In genomic region chr2:152543717-152544116, GRCh38 we compare ENCODE assay signal across 23 cellular contexts.
DNase-seq lines count a peak whose midpoint lies in the region; ATAC-seq, FAIRE-seq and TF ChIP-seq lines count a peak whose summit lies in the region.
"Had no signal": no experiment of that assay in that cellular context is flagged by ENCODE, and none has a peak within 500 bp of the region (broad histone marks: within the 10 kb centered on the region; RNA-seq: fewer than 3 reads in every experiment).

No MANE protein-coding gene starts in this region.

- peaks cover 2% of the 10 kb centered on the region for H3K9me1 ChIP-seq in keratinocyte (ENCODE audit: control insufficient read depth, extremely low read depth, insufficient read depth, low read length)

- no peak for FAIRE-seq in keratinocyte (lab: Jason Lieb, UNC)
- FAIRE-seq: A204.1, islet of Langerhans, urothelium cell line had no signal

- no peaks in the 10 kb centered on the region for H3K27me3 Mint-ChIP-seq in nephron progenitor cell (ENCODE audit: low read depth, poor library complexity)
- H3K27me3 Mint-ChIP-seq: naive B cell had no signal

- H3K4me1 ChIP-seq in ACC112 (ENCODE audit: control insufficient read depth, insufficient read depth, low read length, unreplicated experiment) = peaks cover 28% of the 10 kb centered on the region
- peaks cover 12 to 28% of the 10 kb centered on the region in 2 donors for H3K4me1 ChIP-seq in adrenal gland (replicated peaks in 1 of 2)
- H3K4me1 ChIP-seq in keratinocyte (ENCODE audit: control insufficient read depth, extremely low read depth, insufficient read depth, low read length) = peaks cover 36% of the 10 kb centered on the region
- peaks cover 57% of the 10 kb centered on the region for H3K4me1 ChIP-seq in psoas muscle

- no peaks in the 10 kb centered on the region for H3K36me3 ChIP-seq in ACC112 (ENCODE audit: insufficient read depth, low read length)
- H3K36me3 ChIP-seq in adrenal gland (replicated peaks in 1 of 2) = no peaks in the 10 kb centered on the region
- H3K36me3 ChIP-seq in keratinocyte (ENCODE audit: control insufficient read depth in 2 of 2, extremely low read depth in 1 of 2, insufficient read depth in 2 of 2, low read length in 2 of 2) = peaks cover 17 to 20% of the 10 kb centered on the region in 2 experiments
- no peaks in the 10 kb centered on the region for H3K36me3 ChIP-seq in psoas muscle (ENCODE audit: insufficient read depth in 1 of 2, low read depth in 1 of 2)

- no peak overlapping the region for H3K27ac Mint-ChIP-seq in nephron progenitor cell
- H3K27ac Mint-ChIP-seq: activated naive CD8-positive, alpha-beta T cell; T-cell had no signal

- H3K4me3 Mint-ChIP-seq in nephron progenitor cell = no peak overlapping the region
- H3K4me3 Mint-ChIP-seq: activated naive CD8-positive, alpha-beta T cell; naive B cell; T-cell had no signal

- dilution Hi-C loops in keratinocyte (cut with MboI; ENCODE audit: extremely low pct_ligation_motif_present, low sequenced_read_pairs) = no loop called here

- no peak overlapping the region for H3K4me2 ChIP-seq in keratinocyte (ENCODE audit: control insufficient read depth, extremely low read depth, insufficient read depth, low read depth, low read length)

- no peak for TF ChIP-seq POLR2A in adrenal gland (IDR thresholded peaks at IDR 0.05)

- no peaks in the 10 kb centered on the region for H3K27me3 ChIP-seq in ACC112 (ENCODE audit: insufficient read depth, low read length)
- H3K27me3 ChIP-seq in adrenal gland = no peaks in the 10 kb centered on the region
- H3K27me3 ChIP-seq in keratinocyte (ENCODE audit: control insufficient read depth, extremely low read depth, insufficient read depth, low read length) = no peaks in the 10 kb centered on the region
- H3K27me3 ChIP-seq in psoas muscle (ENCODE audit: insufficient read depth in 3 of 3, low read length in 2 of 3) = no peaks in the 10 kb centered on the region
- H3K27me3 ChIP-seq: BLaER1, body of pancreas had no signal

- no peaks in the 10 kb centered on the region for H3K9me3 Mint-ChIP-seq in nephron progenitor cell
- H3K9me3 Mint-ChIP-seq: naive B cell, T-cell had no signal

- peaks cover 29% of the 10 kb centered on the region for H3K36me3 Mint-ChIP-seq in nephron progenitor cell (ENCODE audit: low read depth)
- H3K36me3 Mint-ChIP-seq: activated naive CD8-positive, alpha-beta T cell; naive B cell; T-cell had no signal

- no peak overlapping the region for H2AFZ ChIP-seq in ACC112 (ENCODE audit: low read length, unreplicated experiment)
- no peak overlapping the region for H2AFZ ChIP-seq in keratinocyte (ENCODE audit: control insufficient read depth, low read length)

- H3K27ac ChIP-seq in ACC112 (ENCODE audit: low read depth, low read length) = peak overlapping the region; percentile 87
- peak overlapping the region in 4 of 5 donors; percentile 54 to 89 (median 71) for H3K27ac ChIP-seq in adrenal gland
- H3K27ac ChIP-seq in keratinocyte (ENCODE audit: control insufficient read depth, insufficient read depth, low read length) = peak overlapping the region; percentile 79
- H3K27ac ChIP-seq in psoas muscle = peak overlapping the region; percentile 84
- H3K27ac ChIP-seq: BLaER1 had no signal

- intact Hi-C loops in adrenal gland (cut with DNase I) (no loop called here), psoas muscle (cut with DNase I) (loop anchor here in 1 of 2 donors (10.0 kb wide), 1 partner anchor 209 kb away; the partner anchor contains the start of gene FMNL2)

- TF ChIP-seq CTCF in adrenal gland (IDR thresholded peaks at IDR 0.05) (no peak), keratinocyte (optimal IDR thresholded peaks at IDR 0.05 in 1 of 3, IDR thresholded peaks at IDR 0.05 in 1 of 3, conservative IDR thresholded peaks at IDR 0.05 in 1 of 3; ENCODE audit: extremely low read depth in 1 of 3, insufficient read depth in 2 of 3, low read length in 3 of 3) (no peak), psoas muscle (IDR thresholded peaks at IDR 0.05) (no peak), nephron progenitor cell (IDR thresholded peaks at IDR 0.05) (no peak)

- H3K9me3 ChIP-seq in adrenal gland (replicated peaks in 1 of 3) (no peaks in the 10 kb centered on the region), keratinocyte (ENCODE audit: control insufficient read depth, low read depth, low read length) (no peaks in the 10 kb centered on the region), psoas muscle (no peaks in the 10 kb centered on the region)
- H3K9me3 ChIP-seq: BLaER1, body of pancreas had no signal

- peaks cover 24% of the 10 kb centered on the region for H3K4me1 Mint-ChIP-seq in nephron progenitor cell
- H3K4me1 Mint-ChIP-seq: naive B cell, T-cell had no signal

- no peaks in the 10 kb centered on the region for H4K20me1 ChIP-seq in keratinocyte (ENCODE audit: control insufficient read depth, extremely low read depth, insufficient read depth, low read length)

- H3K4me3 ChIP-seq in ACC112 (ENCODE audit: low read depth, low read length) = no peak overlapping the region
- H3K4me3 ChIP-seq in adrenal gland = no peak overlapping the region
- no peak overlapping the region for H3K4me3 ChIP-seq in keratinocyte (ENCODE audit: control insufficient read depth in 2 of 3, extremely low read depth in 1 of 3, insufficient read depth in 2 of 3, low read depth in 1 of 3, low read length in 3 of 3)
- no peak overlapping the region for H3K4me3 ChIP-seq in psoas muscle
- H3K4me3 ChIP-seq: BLaER1, body of pancreas, skin epidermis had no signal

- WGBS in adrenal gland, 4 donors = 70 to 78% (median 76%) methylated on average over 4 of the region's 4 CpGs
- 70 to 84% (median 78%) methylated on average over 4 of the region's 4 CpGs for WGBS in psoas muscle, 3 donors

- DNase-seq in adrenal gland (no peak), keratinocyte (ENCODE audit: low read depth, low spot score) (no peak), psoas muscle (no peak), T1000 (lab: John Stamatoyannopoulos, UW) (no peak), nephron progenitor cell (no peak)
- DNase-seq in stimulated activated CD4-positive, alpha-beta T cell treated with anti-CD3 and anti-CD28 coated beads, Interleukin-4, amount 100 ng/mL, for 24 hours = no peak
- DNase-seq: activated CD4-positive, alpha-beta T cell treated with anti-CD3 and anti-CD28 coated beads for 48 hours; cortex of kidney; naive B cell; NCI-H1105 treated with DMSO at 0.1 percent for 48 hours; NCI-H510A; stimulated activated CD4-positive, alpha-beta T cell treated with anti-CD3 and anti-CD28 coated beads, Interleukin-2, amount 100 ng/mL, for 48 hours; stimulated activated naive CD8-positive, alpha-beta T cell treated with anti-CD3 and anti-CD28 coated beads, Interleukin-15, Interleukin-2, amounts not matched to agents 100 U/mL and 50 U/mL, for 24 hours; T-cell had no signal

- ATAC-seq in psoas muscle (no peak), HG03095 (IDR thresholded peaks at IDR 0.05; ENCODE audit: unreplicated experiment) (no peak)
- ATAC-seq: stimulated activated naive CD8-positive, alpha-beta T cell treated with anti-CD3 and anti-CD28 coated beads, Interleukin-15, Interleukin-2, amounts not matched to agents 100 U/mL and 50 U/mL, for 24 hours; T-cell had no signal

- no peak overlapping the region for H3K9ac ChIP-seq in keratinocyte (ENCODE audit: control insufficient read depth, extremely low read depth, insufficient read depth, low read length)
- H3K9ac ChIP-seq: BLaER1 had no signal

- H3K79me2 ChIP-seq in ACC112 (ENCODE audit: control insufficient read depth, insufficient read depth, low read length, unreplicated experiment) (peaks cover 7% of the 10 kb centered on the region), keratinocyte (ENCODE audit: control insufficient read depth, insufficient read depth, low read length) (peaks cover 28% of the 10 kb centered on the region)
